In the genomic region with DNA sequence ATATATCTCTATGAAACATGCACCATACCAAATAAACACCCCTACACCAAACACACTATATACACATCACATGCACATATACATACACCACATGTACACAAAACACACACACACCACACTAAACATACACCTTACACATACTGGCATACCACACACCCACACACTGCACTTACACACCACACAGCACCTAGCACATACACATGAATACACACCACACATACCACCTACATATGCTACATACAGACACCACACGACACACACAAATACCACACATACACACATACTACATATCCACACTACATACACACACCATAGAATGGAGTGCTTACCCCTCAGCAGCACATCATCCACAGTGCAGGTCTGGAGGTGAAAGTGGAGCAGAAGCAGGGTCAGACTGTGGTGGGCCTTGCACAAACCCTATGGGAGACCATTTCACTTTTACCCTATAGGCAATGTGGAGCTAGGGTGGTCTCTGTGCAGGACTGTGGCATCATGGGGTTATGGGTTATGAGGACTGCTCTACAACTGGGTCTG, we compare ENCODE assay signal across 24 cellular contexts.
DNase-seq lines count a peak whose midpoint lies in the region; ATAC-seq, FAIRE-seq and TF ChIP-seq lines count a peak whose summit lies in the region.
"Had no signal": no experiment of that assay in that cellular context is flagged by ENCODE, and none has a peak within 500 bp of the region (broad histone marks: within the 10 kb centered on the region; RNA-seq: fewer than 3 reads in every experiment).

No MANE protein-coding gene starts in this region.

- no peak overlapping the region for H3K4me3 ChIP-seq in endodermal cell (ENCODE audit: low read length)
- H3K4me3 ChIP-seq: BLaER1 had no signal

- no peak overlapping the region for H3K27ac ChIP-seq in endodermal cell (ENCODE audit: low read depth, low read length)
- H3K27ac ChIP-seq: BLaER1, KMS-11, RWPE1 had no signal

- H3K9ac ChIP-seq in endodermal cell (ENCODE audit: extremely low read depth, low read length, poor library complexity, severe bottlenecking): no peak overlapping the region
- H3K9ac ChIP-seq: BLaER1, KMS-11, SK-N-SH had no signal

- H3K4me1 Mint-ChIP-seq in endodermal cell: no peaks in the 10 kb centered on the region
- peaks cover 49 to 92% of the 10 kb centered on the region in 2 donors for H3K4me1 Mint-ChIP-seq in stimulated activated naive B cell treated with anti-CD40 and anti-IgM and Interleukin-4, amounts not matched to agents 10 μg/mL and 1 μg/mL and 100 μg/mL, for 72 hours

- H3K9me3 ChIP-seq in endodermal cell (ENCODE audit: control insufficient read depth, low read length): no peaks in the 10 kb centered on the region
- H3K9me3 ChIP-seq: BLaER1, SK-N-SH had no signal

- 97% methylated on average over 1 of the region's 1 CpG; no CpG with 5 or more reads in 1 of the 2 experiments for WGBS in endodermal cell (ENCODE audit: insufficient coverage in 1 of 2, insufficient read length in 1 of 2), 2 experiments

- TF ChIP-seq CTCF in endodermal cell (conservative IDR thresholded peaks at IDR 0.05): no peak

- TF ChIP-seq POLR2A in GM12891 (IDR thresholded peaks at IDR 0.05; ENCODE audit: low read depth, low read length): no peak

- no peaks in the 10 kb centered on the region for H3K9me3 Mint-ChIP-seq in endodermal cell
- H3K9me3 Mint-ChIP-seq in stimulated activated naive B cell treated with anti-CD40 and anti-IgM and Interleukin-4, amounts not matched to agents 10 μg/mL and 1 μg/mL and 100 μg/mL, for 72 hours: peaks cover 8% of the 10 kb centered on the region in 2 donors
- H3K9me3 Mint-ChIP-seq: HFFc6 had no signal

- peak; percentile 92 for FAIRE-seq in GM12891 (lab: Jason Lieb, UNC)
- FAIRE-seq in GM18507 (lab: Jason Lieb, UNC): peak; percentile 9

- DNase-seq in GM12891 (ENCODE audit: insufficient read length, low spot score) (no peak), GM18507 (ENCODE audit: extremely low spot score, insufficient read length, low read depth) (no peak), endodermal cell (peak; percentile 5), HPDE6-E6E7 (ENCODE audit: extremely low spot score) (no peak), NCI-H2227 treated with DMSO at 0.1 percent for 48 hours (lab: John Stamatoyannopoulos, UW) (no peak)
- no peak for DNase-seq in stimulated activated naive B cell treated with anti-CD40 and anti-IgM and Interleukin-4, amounts not matched to agents 10 μg/mL and 1 μg/mL and 100 μg/mL, for 72 hours
- DNase-seq: CD4-positive, alpha-beta T cell; COR-L47; DMS 273 treated with DMSO at 0.1 percent for 48 hours; DMS79 treated with DMSO at 0.1 percent for 48 hours; H7; HFFc6; NCI-H1105; NCI-H146; NCI-H2029; NCI-H226; NCI-H510A treated with DMSO at 0.1 percent for 48 hours; NCI-H748 treated with DMSO at 0.1 percent for 48 hours; SIG-M5; SK-N-SH had no signal

- no peak for ATAC-seq in stimulated activated naive B cell treated with anti-CD40 and anti-IgM and Interleukin-4, amounts not matched to agents 10 μg/mL and 1 μg/mL and 100 μg/mL, for 72 hours (replicated peaks)
- no peak for ATAC-seq in GM21619 (IDR thresholded peaks at IDR 0.05; ENCODE audit: unreplicated experiment)

- no peaks in the 10 kb centered on the region for H3K4me1 ChIP-seq in endodermal cell (ENCODE audit: control insufficient read depth, insufficient read depth, low read length)

- H3K4me3 Mint-ChIP-seq in endodermal cell: no peak overlapping the region
- H3K4me3 Mint-ChIP-seq in stimulated activated naive B cell treated with anti-CD40 and anti-IgM and Interleukin-4, amounts not matched to agents 10 μg/mL and 1 μg/mL and 100 μg/mL, for 72 hours: peak overlapping the region; percentile 7 to 31
- H3K4me3 Mint-ChIP-seq: CD4-positive, alpha-beta T cell; HFFc6 had no signal

- H3K27me3 ChIP-seq in endodermal cell (ENCODE audit: control insufficient read depth, insufficient read depth, low read length, poor library complexity, severe bottlenecking): no peaks in the 10 kb centered on the region
- H3K27me3 ChIP-seq: BLaER1 had no signal

- no peaks in the 10 kb centered on the region for H3K36me3 ChIP-seq in endodermal cell (ENCODE audit: control insufficient read depth, insufficient read depth, low read length)

- H3K27me3 Mint-ChIP-seq in endodermal cell (ENCODE audit: insufficient read depth): peaks cover 3% of the 10 kb centered on the region
- no peaks in the 10 kb centered on the region for H3K27me3 Mint-ChIP-seq in stimulated activated naive B cell treated with anti-CD40 and anti-IgM and Interleukin-4, amounts not matched to agents 10 μg/mL and 1 μg/mL and 100 μg/mL, for 72 hours
- H3K27me3 Mint-ChIP-seq: CD4-positive, alpha-beta T cell had no signal

- no peak overlapping the region for H3K27ac Mint-ChIP-seq in endodermal cell
- H3K27ac Mint-ChIP-seq in stimulated activated naive B cell treated with anti-CD40 and anti-IgM and Interleukin-4, amounts not matched to agents 10 μg/mL and 1 μg/mL and 100 μg/mL, for 72 hours: peak overlapping the region; percentile 1
- H3K27ac Mint-ChIP-seq: CD4-positive, alpha-beta T cell; HFFc6 had no signal

- H3K36me3 Mint-ChIP-seq in endodermal cell (ENCODE audit: low read depth): no peaks in the 10 kb centered on the region
- peaks cover 63 to 82% of the 10 kb centered on the region in 2 donors for H3K36me3 Mint-ChIP-seq in stimulated activated naive B cell treated with anti-CD40 and anti-IgM and Interleukin-4, amounts not matched to agents 10 μg/mL and 1 μg/mL and 100 μg/mL, for 72 hours

TF ChIP-seq in GM12891, 5 proteins besides CTCF, POLR2A, EP300 and RAD21:
- TF ChIP-seq SPI1 (IDR thresholded peaks at IDR 0.05; ENCODE audit: low read depth, low read length): no peak
- TF ChIP-seq TAF1 (IDR thresholded peaks at IDR 0.05; ENCODE audit: low read depth, low read length): no peak
- no peak for TF ChIP-seq POU2F2 (IDR thresholded peaks at IDR 0.05; ENCODE audit: low read depth, low read length)
- TF ChIP-seq PAX5 (IDR thresholded peaks at IDR 0.05; ENCODE audit: insufficient read depth, low read length, severe bottlenecking): no peak
- TF ChIP-seq POLR2AphosphoS5 (IDR thresholded peaks at IDR 0.05; ENCODE audit: low read depth, low read length): no peak
